ENCODE assay signal across 15 cellular contexts in genomic region chr22:42431401-42432019, GRCh38. TPM values are rescaled to one million over a fixed set of nuclear protein-coding genes. Genes with fewer than 3 reads are reported as not detected.
DNase-seq lines count a peak whose midpoint lies in the region; ATAC-seq and TF ChIP-seq lines count a peak whose summit lies in the region.
"Had no signal": no experiment of that assay in that cellular context is flagged by ENCODE, and none has a peak within 500 bp of the region (broad histone marks: within the 10 kb centered on the region; RNA-seq: fewer than 3 reads in every experiment).

No MANE protein-coding gene starts in this region.

- peaks cover 0 to 2% (median 0%) of the 10 kb centered on the region in 3 donors for H3K27me3 Mint-ChIP-seq in CD14-positive monocyte (ENCODE audit: low read depth in 3 of 3)

- no peak overlapping the region for H3K27ac ChIP-seq in iPS-18a (ENCODE audit: low read length)
- H3K27ac ChIP-seq in sigmoid colon: peak overlapping the region in 3 of 4 donors; percentile 46 to 55 (median 52)

- H3K4me1 ChIP-seq in iPS-18a (ENCODE audit: control insufficient read depth, low read depth, low read length) (peaks cover 25% of the 10 kb centered on the region), sigmoid colon (peaks cover 0 to 31% (median 25%) of the 10 kb centered on the region in 4 donors)
- H3K4me1 ChIP-seq: pancreas had no signal

- H3K9me3 ChIP-seq in iPS-18a (ENCODE audit: control insufficient read depth, low read depth, low read length): no peaks in the 10 kb centered on the region
- H3K9me3 ChIP-seq in sigmoid colon: no peaks in the 10 kb centered on the region
- H3K9me3 ChIP-seq: pancreas had no signal

- H3K4me1 Mint-ChIP-seq in CD14-positive monocyte: peaks cover 85% of the 10 kb centered on the region

- 66 to 73% methylated on average over 17 of the region's 17 CpGs for WGBS in sigmoid colon, 2 donors

- no peak for TF ChIP-seq CTCF in CD14-positive monocyte (IDR thresholded peaks at IDR 0.05)
- TF ChIP-seq CTCF in sigmoid colon (IDR thresholded peaks at IDR 0.05): no peak

- intact Hi-C loops in CD14-positive monocyte (cut with micrococcal nuclease) (loop anchor here (5.0 to 10.0 kb wide), 2 partner anchors 59 to 157 kb away; partner anchors contain the start of gene TCF20 (in 2 of the 2)), sigmoid colon (cut with DNase I) (no loop called here)

- H3K9me3 Mint-ChIP-seq in CD14-positive monocyte: peaks cover 0 to 2% (median 0%) of the 10 kb centered on the region in 7 donors

- DNase-seq in CD14-positive monocyte (ENCODE audit: low spot score) (no peak), NOMO-1 treated with dmso at 0.1 percent for 144 hours (lab: John Stamatoyannopoulos, UW; ENCODE audit: unreplicated experiment) (peak; percentile 39), sigmoid colon (peak; percentile 73), NCI-H1930 (lab: John Stamatoyannopoulos, UW) (no peak), LoVo (ENCODE audit: low spot score) (no peak)
- no peak for DNase-seq in stimulated activated CD4-positive, alpha-beta T cell treated with anti-CD3 and anti-CD28 coated beads, Interleukin-4, amount 100 ng/mL, for 1 hour
- DNase-seq: AML-193, SW 1271 had no signal

- peak overlapping the region; percentile 96 to 99 (median 98) for H3K27ac Mint-ChIP-seq in CD14-positive monocyte

- H3K36me3 Mint-ChIP-seq in CD14-positive monocyte: peaks cover 29 to 40% of the 10 kb centered on the region in 2 donors

- no peak overlapping the region for H3K9ac ChIP-seq in iPS-18a (ENCODE audit: low read length)

- no peak for TF ChIP-seq EP300 in sigmoid colon (IDR thresholded peaks at IDR 0.05)

- H3K4me3 ChIP-seq in iPS-18a (ENCODE audit: low read length) (peak overlapping the region; percentile 13), sigmoid colon (peak overlapping the region in 3 of 4 donors; percentile 18 to 32 (median 20))
- H3K4me3 ChIP-seq: lung had no signal

- ATAC-seq in GM18505 (IDR thresholded peaks at IDR 0.05; ENCODE audit: unreplicated experiment): no peak
- ATAC-seq: activated CD4-positive, CD25-positive, alpha-beta regulatory T cell treated with anti-CD3 and anti-CD28 coated beads, Interleukin-2, amount 50 U/mL, for 24 hours had no signal

- no peak for TF ChIP-seq POLR2A in sigmoid colon (IDR thresholded peaks at IDR 0.05)
- no peak for TF ChIP-seq POLR2A in GM18505 (IDR thresholded peaks at IDR 0.05; ENCODE audit: borderline replicate concordance, extremely low read depth, insufficient read depth, insufficient read length)

- peaks cover 45% of the 10 kb centered on the region for H3K27me3 ChIP-seq in iPS-18a (ENCODE audit: control insufficient read depth, insufficient read depth, low read length)
- H3K27me3 ChIP-seq in sigmoid colon: no peaks in the 10 kb centered on the region
- H3K27me3 ChIP-seq: pancreas had no signal

- peak overlapping the region; percentile 99 for H3K4me3 Mint-ChIP-seq in CD14-positive monocyte

- no peaks in the 10 kb centered on the region for H3K36me3 ChIP-seq in iPS-18a (ENCODE audit: control insufficient read depth, low read depth, low read length)
- H3K36me3 ChIP-seq in sigmoid colon: no peaks in the 10 kb centered on the region
- H3K36me3 ChIP-seq: pancreas had no signal

RNA-seq across cellular contexts. Expression of gene NFAM1, which starts 0.7 kb away (rescaled TPM):
- polyA plus RNA-seq in CD14-positive monocyte (10 to 100 TPM; 36.0 to 69.7 TPM), sigmoid colon (1 to 10 TPM; 1.2 to 3.1 (median 2.3) TPM)
- 1 to 10 TPM; 1.8 to 2.5 (median 2.3) TPM for total RNA-seq in sigmoid colon
- total RNA-seq: glomerular endothelial cell, LHCN-M2 had no signal

Comparison
In these comparisons a context has a peak if more than half of its experiments do, and no peak if none do; other contexts are left out.
1. DNase-seq: peak in NOMO-1 treated with dmso at 0.1 percent for 144 hours (single experiment) and sigmoid colon (single experiment); none in CD14-positive monocyte (single experiment), NCI-H1930 (0 of 2), stimulated activated CD4-positive, alpha-beta T cell treated with anti-CD3 and anti-CD28 coated beads, Interleukin-4, amount 100 ng/mL, for 1 hour (single experiment) and LoVo (single experiment).
2. RNA of gene NFAM1, which starts 0.7 kb away (polyA plus RNA-seq): 36.0 to 69.7 TPM in CD14-positive monocyte; 1.2 to 3.1 TPM in sigmoid colon; every median in the first group is over 4 times any median in the second.